Comparison of ENCODE assay signal across 11 cellular contexts in genomic region chr6:51495806-51496380, GRCh38.
"Had no signal": no experiment of that assay in that cellular context is flagged by ENCODE, and none has a peak within 500 bp of the region (broad histone marks: within the 10 kb centered on the region; RNA-seq: fewer than 3 reads in every experiment).

No MANE protein-coding gene starts in this region.

- H3K36me3 ChIP-seq: colonic mucosa, left lung had no signal

- H3K36me3 Mint-ChIP-seq: activated naive CD8-positive, alpha-beta T cell treated with anti-CD3 and anti-CD28 coated beads, Interleukin-2, amount 10 ng/mL, durations not matched to agents 7 days and 5 days; memory B cell; naive thymus-derived CD4-positive, alpha-beta T cell; WTC11 had no signal

- H3K27ac ChIP-seq: colonic mucosa, left lung had no signal

- H3K4me1 ChIP-seq: colonic mucosa, left lung had no signal

- H3K27me3 ChIP-seq: colonic mucosa, left lung had no signal

- H3K9me3 Mint-ChIP-seq: activated naive CD8-positive, alpha-beta T cell treated with anti-CD3 and anti-CD28 coated beads, Interleukin-2, amount 10 ng/mL, durations not matched to agents 7 days and 5 days; WTC11 had no signal

- H3K4me1 Mint-ChIP-seq: activated CD4-positive, alpha-beta T cell treated with anti-CD3 and anti-CD28 coated beads for 36 hours; activated naive CD8-positive, alpha-beta T cell treated with anti-CD3 and anti-CD28 coated beads, Interleukin-2, amount 10 ng/mL, durations not matched to agents 7 days and 5 days; memory B cell; naive thymus-derived CD4-positive, alpha-beta T cell had no signal

- ATAC-seq: activated CD4-positive, alpha-beta T cell treated with anti-CD3 and anti-CD28 coated beads for 36 hours; naive thymus-derived CD4-positive, alpha-beta T cell; WTC11 had no signal

- H3K4me3 ChIP-seq: colonic mucosa, left lung had no signal

- H3K27me3 Mint-ChIP-seq: activated CD4-positive, alpha-beta T cell treated with anti-CD3 and anti-CD28 coated beads for 36 hours; activated naive CD8-positive, alpha-beta T cell treated with anti-CD3 and anti-CD28 coated beads, Interleukin-2, amount 10 ng/mL, durations not matched to agents 7 days and 5 days; memory B cell; naive thymus-derived CD4-positive, alpha-beta T cell had no signal

- H3K4me3 Mint-ChIP-seq: activated CD4-positive, alpha-beta T cell treated with anti-CD3 and anti-CD28 coated beads for 36 hours; activated naive CD8-positive, alpha-beta T cell treated with anti-CD3 and anti-CD28 coated beads, Interleukin-2, amount 10 ng/mL, durations not matched to agents 7 days and 5 days; memory B cell; naive thymus-derived CD4-positive, alpha-beta T cell; WTC11 had no signal

- DNase-seq: activated CD4-positive, alpha-beta T cell treated with anti-CD3 and anti-CD28 coated beads for 36 hours; activated CD4-positive, alpha-beta T cell treated with anti-CD3 and anti-CD28 coated beads, Interleukin-2, amount 50 U/mL, for 48 hours; activated naive CD8-positive, alpha-beta T cell treated with anti-CD3 and anti-CD28 coated beads, Interleukin-2, amount 10 ng/mL, durations not matched to agents 7 days and 5 days; central memory CD4-positive, alpha-beta T cell; colonic mucosa; erythroblast; left lung; naive thymus-derived CD4-positive, alpha-beta T cell; stimulated activated naive CD4-positive, alpha-beta T cell had no signal

- H3K27ac Mint-ChIP-seq: activated CD4-positive, alpha-beta T cell treated with anti-CD3 and anti-CD28 coated beads for 36 hours; activated naive CD8-positive, alpha-beta T cell treated with anti-CD3 and anti-CD28 coated beads, Interleukin-2, amount 10 ng/mL, durations not matched to agents 7 days and 5 days; memory B cell; naive thymus-derived CD4-positive, alpha-beta T cell; WTC11 had no signal
